In genomic region chr6:34225551-34225950, GRCh38 we compare ENCODE assay signal across 23 cellular contexts. TPM values are rescaled to one million over a fixed set of nuclear protein-coding genes. Genes with fewer than 3 reads are reported as not detected.
A peak's percentile ranks its signal among the peaks of the same experiment; 100 is the strongest.
DNase-seq lines count a peak whose midpoint lies in the region; ATAC-seq, FAIRE-seq and TF ChIP-seq lines count a peak whose summit lies in the region.
"Had no signal": no experiment of that assay in that cellular context is flagged by ENCODE, and none has a peak within 500 bp of the region (broad histone marks: within the 10 kb centered on the region; RNA-seq: fewer than 3 reads in every experiment).

No MANE protein-coding gene starts in this region.

- peak overlapping the region in 6 of 8 donors; percentile 64 to 94 (median 86) for H3K27ac Mint-ChIP-seq in CD8-positive, alpha-beta memory T cell
- H3K27ac Mint-ChIP-seq in activated B cell treated with CpG ODN at 0.5 μM for 24 hours (peak overlapping the region; percentile 37), mesothelial cell of epicardium (peak overlapping the region; percentile 16)
- H3K27ac Mint-ChIP-seq: progenitor cell of endocrine pancreas had no signal

- intact Hi-C loops in activated B cell treated with CpG ODN at 0.5 μM for 24 hours (cut with micrococcal nuclease) = no loop called here

- POLR2A ChIA-PET in CD8-positive, alpha-beta memory T cell (lab: Charles Lee) = interaction anchor here (0.7 kb wide), 1 partner anchor 42 kb away, joined by 3 read pairs; no protein-coding TSS in a partner anchor
- POLR2A ChIA-PET in activated B cell treated with CpG ODN at 0.5 μM for 24 hours (lab: Charles Lee) = interaction anchor here (3.0 to 7.5 kb wide), 2 partner anchors 8 to 12 kb away, joined by 26 to 297 read pairs; partner anchors contain the start of gene HMGA1

- 0 out of 2 replicates have a peak overlapping the region, but pooled peaks have one; percentile 93 for H3K27ac ChIP-seq in 22Rv1
- H3K27ac ChIP-seq in CD8-positive, alpha-beta memory T cell (ENCODE audit: low read depth, low read length) = no peak overlapping the region
- H3K27ac ChIP-seq: coronary artery, neural progenitor cell had no signal

- no peak for FAIRE-seq in RCC 7860 (lab: Jason Lieb, UNC)
- FAIRE-seq: bronchial epithelial cell, endometrium, HTR-8/SVneo, urothelium cell line had no signal

- ATAC-seq in activated B cell treated with CpG ODN at 0.5 μM for 24 hours (ENCODE audit: low read depth) (no peak), GM19452 (IDR thresholded peaks at IDR 0.05; ENCODE audit: unreplicated experiment) (no peak), HG03175 (IDR thresholded peaks at IDR 0.05; ENCODE audit: unreplicated experiment) (no peak)
- ATAC-seq: WTC11 had no signal

- H3K36me3 ChIP-seq in CD8-positive, alpha-beta memory T cell (ENCODE audit: insufficient read depth, low read length) = no peaks in the 10 kb centered on the region
- H3K36me3 ChIP-seq: neural progenitor cell had no signal

- no peaks in the 10 kb centered on the region for H3K27me3 Mint-ChIP-seq in CD8-positive, alpha-beta memory T cell
- H3K27me3 Mint-ChIP-seq in activated B cell treated with CpG ODN at 0.5 μM for 24 hours = no peaks in the 10 kb centered on the region
- no peaks in the 10 kb centered on the region for H3K27me3 Mint-ChIP-seq in mesothelial cell of epicardium (ENCODE audit: low read depth)
- H3K27me3 Mint-ChIP-seq: progenitor cell of endocrine pancreas had no signal

- no peak for TF ChIP-seq CTCF in 22Rv1 (IDR thresholded peaks at IDR 0.05)
- TF ChIP-seq CTCF in activated B cell treated with CpG ODN at 0.5 μM for 24 hours (IDR thresholded peaks at IDR 0.05) = no peak
- no peak for TF ChIP-seq CTCF in mesothelial cell of epicardium (IDR thresholded peaks at IDR 0.05; ENCODE audit: unreplicated experiment)

- no peaks in the 10 kb centered on the region for H3K9me3 Mint-ChIP-seq in CD8-positive, alpha-beta memory T cell
- no peaks in the 10 kb centered on the region for H3K9me3 Mint-ChIP-seq in activated B cell treated with CpG ODN at 0.5 μM for 24 hours
- H3K9me3 Mint-ChIP-seq in mesothelial cell of epicardium = no peaks in the 10 kb centered on the region
- H3K9me3 Mint-ChIP-seq: neural progenitor cell, WTC11 had no signal

- DNase-seq in CD8-positive, alpha-beta memory T cell = no peak
- DNase-seq in activated B cell treated with CpG ODN at 0.5 μM for 24 hours (no peak), mesothelial cell of epicardium (ENCODE audit: low spot score in 2 of 2, unreplicated experiment in 2 of 2) (no peak), RCC 7860 (ENCODE audit: low spot score) (no peak), SHP77 (lab: John Stamatoyannopoulos, UW) (no peak)
- DNase-seq: activated naive CD4-positive, alpha-beta T cell treated with Interleukin-2 at 50 U/mL for 16 hours; activated T-cell treated with anti-CD3 and anti-CD28 coated beads, Interleukin-2, amount 50 U/mL, for 1 hour; amniotic stem cell; head of caudate nucleus; NCI-H1105; NCI-H2107; substantia nigra had no signal

- peak overlapping the region in 2 of 7 donors; percentile 29 to 43 for H3K4me3 Mint-ChIP-seq in CD8-positive, alpha-beta memory T cell
- H3K4me3 Mint-ChIP-seq in activated B cell treated with CpG ODN at 0.5 μM for 24 hours = no peak overlapping the region
- H3K4me3 Mint-ChIP-seq in mesothelial cell of epicardium = no peak overlapping the region

- CTCF ChIA-PET in CD8-positive, alpha-beta memory T cell (lab: Charles Lee) = no interaction called here
- CTCF ChIA-PET in activated B cell treated with CpG ODN at 0.5 μM for 24 hours (lab: Charles Lee) = no interaction called here

- no peaks in the 10 kb centered on the region for H3K27me3 ChIP-seq in CD8-positive, alpha-beta memory T cell (ENCODE audit: insufficient read depth, low read length, poor library complexity, severe bottlenecking)
- H3K27me3 ChIP-seq: neural progenitor cell had no signal

- peaks cover 15% of the 10 kb centered on the region for H3K4me1 ChIP-seq in CD8-positive, alpha-beta memory T cell (ENCODE audit: insufficient read depth, low read length)

- H3K36me3 Mint-ChIP-seq in CD8-positive, alpha-beta memory T cell = no peaks in the 10 kb centered on the region
- no peaks in the 10 kb centered on the region for H3K36me3 Mint-ChIP-seq in activated B cell treated with CpG ODN at 0.5 μM for 24 hours (ENCODE audit: low read depth)
- H3K36me3 Mint-ChIP-seq in mesothelial cell of epicardium = no peaks in the 10 kb centered on the region
- H3K36me3 Mint-ChIP-seq: neural progenitor cell, WTC11 had no signal

- H3K4me3 ChIP-seq in CD8-positive, alpha-beta memory T cell (ENCODE audit: low read length) = no peak overlapping the region
- H3K4me3 ChIP-seq: coronary artery, neural progenitor cell had no signal

- peaks cover 6 to 20% (median 8%) of the 10 kb centered on the region in 3 donors for H3K4me1 Mint-ChIP-seq in CD8-positive, alpha-beta memory T cell
- H3K4me1 Mint-ChIP-seq in activated B cell treated with CpG ODN at 0.5 μM for 24 hours = peaks cover 61% of the 10 kb centered on the region
- H3K4me1 Mint-ChIP-seq in mesothelial cell of epicardium = peaks cover 18% of the 10 kb centered on the region

- H3K9me3 ChIP-seq in CD8-positive, alpha-beta memory T cell (ENCODE audit: low read length) = no peaks in the 10 kb centered on the region

RNA-seq across cellular contexts. Expression of gene HMGA1, which starts 11.1 kb away (rescaled TPM):
- total RNA-seq in CD8-positive, alpha-beta memory T cell = 100 to 1,000 TPM; 490 to 506 TPM
- 33.1 TPM for polyA plus RNA-seq in CD8-positive, alpha-beta memory T cell
- total RNA-seq in activated B cell treated with CpG ODN at 0.5 μM for 24 hours = 186 and 188 TPM in 2 replicates
- 213 to 222 TPM (median 216 TPM) in 3 replicates for total RNA-seq in mesothelial cell of epicardium

RNA-seq across cellular contexts. Expression of gene SMIM29, which starts 23.3 kb away (rescaled TPM):
- total RNA-seq in CD8-positive, alpha-beta memory T cell = 10 to 100 TPM; 23.0 to 26.0 TPM
- 62.5 TPM for polyA plus RNA-seq in CD8-positive, alpha-beta memory T cell
- total RNA-seq in activated B cell treated with CpG ODN at 0.5 μM for 24 hours = 25.8 and 27.7 TPM in 2 replicates
- 8.4 to 8.9 TPM (median 8.6 TPM) in 3 replicates for total RNA-seq in mesothelial cell of epicardium

Comparison
In these comparisons a context has a peak if more than half of its experiments do, and no peak if none do; other contexts are left out.
1. H3K27ac Mint-ChIP-seq: peak in every context shown above with its lines; median percentile 86 in CD8-positive, alpha-beta memory T cell; 37 in activated B cell treated with CpG ODN at 0.5 μM for 24 hours; 16 in mesothelial cell of epicardium.